Comparison of ENCODE assay signal across 10 cellular contexts in the genomic region with DNA sequence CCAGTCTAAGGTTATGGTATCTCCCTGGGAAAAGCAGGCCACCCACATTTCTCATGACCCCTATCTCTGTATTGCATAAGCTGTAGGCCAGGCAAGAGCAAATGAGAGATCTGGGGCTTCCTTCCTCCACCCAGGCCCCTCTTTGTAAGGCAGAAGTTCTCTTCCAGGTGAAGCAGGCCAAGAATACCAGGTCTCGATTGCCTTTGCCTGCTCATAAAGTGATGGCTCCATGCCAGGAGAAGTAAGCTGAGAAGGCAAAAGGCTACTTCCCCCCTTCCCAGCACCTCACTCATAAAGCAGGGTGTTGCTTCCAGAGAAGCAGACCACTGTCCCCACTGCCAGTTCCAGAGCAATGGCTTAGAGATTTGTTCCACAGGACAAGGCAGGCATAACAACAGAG.
"Had no signal": no experiment of that assay in that cellular context is flagged by ENCODE, and none has a peak within 500 bp of the region (broad histone marks: within the 10 kb centered on the region; RNA-seq: fewer than 3 reads in every experiment).

No MANE protein-coding gene starts in this region.

- DNase-seq: activated CD4-positive, alpha-beta T cell treated with anti-CD3 and anti-CD28 coated beads, Interleukin-2, amount 50 U/mL, for 1 hour; activated naive CD8-positive, alpha-beta T cell treated with anti-CD3 and anti-CD28 coated beads for 36 hours; amygdala; cortex of kidney; effector CD4-positive, alpha-beta T cell; sigmoid colon; stimulated activated CD4-positive, alpha-beta T cell treated with anti-CD3 and anti-CD28 coated beads, Interleukin-1b, Interleukin-23, amount 100 ng/mL, for 48 hours; stomach; testis; upper lobe of right lung had no signal
